In genomic region chr13:99606322-99607089, GRCh38 we compare ENCODE assay signal across 8 cellular contexts. TPM values are rescaled to one million over a fixed set of nuclear protein-coding genes. Genes with fewer than 3 reads are reported as not detected.
A peak's percentile ranks its signal among the peaks of the same experiment; 100 is the strongest.
DNase-seq lines count a peak whose midpoint lies in the region; ATAC-seq, FAIRE-seq and TF ChIP-seq lines count a peak whose summit lies in the region.

Gene CLYBL (plus strand): TSS chr13:99606690.

- H3K4me3 Mint-ChIP-seq in activated T-helper 17 cell treated with anti-CD3 and anti-CD28 coated beads, Interleukin-2, amount 50 U/mL, for 72 hours, result peak within 1 kb of the TSS; percentile 91
- peak within 1 kb of the TSS; percentile 90 for H3K4me3 Mint-ChIP-seq in natural killer cell treated with Interleukin-12 subunit alpha and Interleukin-12 subunit beta and Interleukin-15 and Interleukin-18, amount 100 ng/mL, for 72 hours

- FAIRE-seq in RCC 7860 (lab: Jason Lieb, UNC), result no peak

- TF ChIP-seq CTCF in fibroblast of mammary gland (conservative IDR thresholded peaks at IDR 0.05; ENCODE audit: control insufficient read depth, insufficient read depth, low read depth, low read length), result no peak

- H3K27me3 Mint-ChIP-seq in activated T-helper 17 cell treated with anti-CD3 and anti-CD28 coated beads, Interleukin-2, amount 50 U/mL, for 72 hours, result no peaks in the 10 kb centered on the region
- peaks cover 0 to under 1% of the 10 kb centered on the region in 2 donors for H3K27me3 Mint-ChIP-seq in natural killer cell treated with Interleukin-12 subunit alpha and Interleukin-12 subunit beta and Interleukin-15 and Interleukin-18, amount 100 ng/mL, for 72 hours

- H3K27ac Mint-ChIP-seq in activated T-helper 17 cell treated with anti-CD3 and anti-CD28 coated beads, Interleukin-2, amount 50 U/mL, for 72 hours, result peak within 1 kb of the TSS; percentile 76
- peak within 1 kb of the TSS; percentile 36 to 54 for H3K27ac Mint-ChIP-seq in natural killer cell treated with Interleukin-12 subunit alpha and Interleukin-12 subunit beta and Interleukin-15 and Interleukin-18, amount 100 ng/mL, for 72 hours

- peak within 1 kb of the TSS; percentile 82 for H3K4me3 ChIP-seq in fibroblast of mammary gland (ENCODE audit: control insufficient read depth, low read depth, low read length)

- ATAC-seq in GM21528 (IDR thresholded peaks at IDR 0.05; ENCODE audit: low FRiP score, unreplicated experiment), result peak; percentile 84
- peak; percentile 91 for ATAC-seq in activated T-helper 17 cell treated with anti-CD3 and anti-CD28 coated beads, Interleukin-2, amount 50 U/mL, for 72 hours (replicated peaks)
- ATAC-seq in natural killer cell treated with Interleukin-12 subunit alpha and Interleukin-12 subunit beta and Interleukin-15 and Interleukin-18, amount 100 ng/mL, for 72 hours, result peak; percentile 95
- peak; percentile 90 for ATAC-seq in stimulated activated naive CD8-positive, alpha-beta T cell treated with anti-CD3 and anti-CD28 coated beads, Interleukin-15, Interleukin-2, amounts not matched to agents 100 U/mL and 50 U/mL, for 24 hours

- DNase-seq in DMS53 (lab: John Stamatoyannopoulos, UW), result peak; percentile 77
- DNase-seq in HuH-7.5 (ENCODE audit: low spot score), result peak; percentile 58
- DNase-seq in RCC 7860 (ENCODE audit: low spot score), result peak; percentile 66
- peak; percentile 71 for DNase-seq in fibroblast of mammary gland (ENCODE audit: low read depth)
- DNase-seq in natural killer cell treated with Interleukin-12 subunit alpha and Interleukin-12 subunit beta and Interleukin-15 and Interleukin-18, amount 100 ng/mL, for 72 hours (ENCODE audit: low spot score), result peak; percentile 92
- DNase-seq in stimulated activated naive CD8-positive, alpha-beta T cell treated with anti-CD3 and anti-CD28 coated beads, Interleukin-15, Interleukin-2, amounts not matched to agents 100 U/mL and 50 U/mL, for 24 hours, result peak; percentile 95

- no peaks in the 10 kb centered on the region for H3K9me3 Mint-ChIP-seq in activated T-helper 17 cell treated with anti-CD3 and anti-CD28 coated beads, Interleukin-2, amount 50 U/mL, for 72 hours
- no peaks in the 10 kb centered on the region for H3K9me3 Mint-ChIP-seq in natural killer cell treated with Interleukin-12 subunit alpha and Interleukin-12 subunit beta and Interleukin-15 and Interleukin-18, amount 100 ng/mL, for 72 hours

- H3K4me1 Mint-ChIP-seq in activated T-helper 17 cell treated with anti-CD3 and anti-CD28 coated beads, Interleukin-2, amount 50 U/mL, for 72 hours, result peaks cover 16% of the 10 kb centered on the region
- H3K4me1 Mint-ChIP-seq in natural killer cell treated with Interleukin-12 subunit alpha and Interleukin-12 subunit beta and Interleukin-15 and Interleukin-18, amount 100 ng/mL, for 72 hours (ENCODE audit: low read depth in 2 of 2), result peaks cover 19 to 28% of the 10 kb centered on the region in 2 donors

- H3K36me3 Mint-ChIP-seq in activated T-helper 17 cell treated with anti-CD3 and anti-CD28 coated beads, Interleukin-2, amount 50 U/mL, for 72 hours (ENCODE audit: low read depth), result no peaks in the 10 kb centered on the region
- H3K36me3 Mint-ChIP-seq in natural killer cell treated with Interleukin-12 subunit alpha and Interleukin-12 subunit beta and Interleukin-15 and Interleukin-18, amount 100 ng/mL, for 72 hours, result no peaks in the 10 kb centered on the region

RNA-seq across cellular contexts. Expression of gene CLYBL, which starts in this region (rescaled TPM):
- 10 to 100 TPM in 1 of 2 donors, 1 to 10 TPM in 1; 8.9 to 10.0 TPM for total RNA-seq in activated T-helper 17 cell treated with anti-CD3 and anti-CD28 coated beads, Interleukin-2, amount 50 U/mL, for 72 hours
- total RNA-seq in natural killer cell treated with Interleukin-12 subunit alpha and Interleukin-12 subunit beta and Interleukin-15 and Interleukin-18, amount 100 ng/mL, for 72 hours, result 1 to 10 TPM; 2.3 to 3.1 TPM

Comparison
In these comparisons a context has a peak if more than half of its experiments do, and no peak if none do; other contexts are left out.
1. Peak in every context shown above with its lines: DNase-seq, ATAC-seq and H3K4me3 ChIP-seq.